ENCODE assay signal across 8 cellular contexts in the genomic region with DNA sequence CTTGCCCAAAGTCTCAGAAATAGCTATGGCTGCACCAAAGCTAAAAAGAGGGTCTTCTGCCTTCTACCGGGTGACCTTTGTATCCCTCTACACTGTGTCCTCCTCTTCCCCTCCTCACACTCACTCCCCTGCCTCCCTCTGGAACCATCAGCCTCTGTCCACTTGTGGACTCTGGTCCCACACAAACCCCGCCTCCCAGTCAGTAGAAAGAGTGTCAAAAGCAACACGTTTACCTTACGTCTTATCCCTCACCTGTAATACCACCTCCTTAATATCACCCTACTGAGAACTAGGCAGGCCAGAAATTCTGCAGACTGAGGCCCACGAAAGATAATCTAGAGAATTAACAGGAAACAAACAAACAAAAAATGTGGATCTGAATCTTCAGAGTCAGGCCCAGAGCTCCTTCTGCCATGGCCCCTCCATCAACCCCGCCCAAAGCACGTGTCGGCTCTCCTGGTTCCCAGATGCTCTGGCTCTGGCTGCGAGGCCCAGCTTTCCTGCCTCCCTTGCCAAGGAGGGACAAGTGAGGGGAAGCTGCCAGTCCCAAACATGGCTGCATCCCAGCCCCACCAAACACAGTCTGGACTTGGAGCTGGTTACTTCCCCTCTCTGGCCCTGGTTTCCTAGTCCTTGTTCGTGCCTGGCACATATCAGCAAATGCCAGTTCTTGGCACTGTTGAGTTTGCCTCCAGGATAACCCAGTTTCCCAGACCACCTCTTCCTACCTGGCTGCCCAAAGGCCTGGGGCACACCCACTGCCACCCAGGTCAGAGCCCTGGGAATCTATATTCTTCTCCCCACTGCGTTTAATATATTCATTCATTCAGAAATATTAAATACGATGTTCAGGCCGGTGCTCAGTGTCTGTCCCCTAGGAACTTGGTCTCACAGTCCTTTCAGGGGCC. TPM values are rescaled to one million over a fixed set of nuclear protein-coding genes. Genes with fewer than 3 reads are reported as not detected.
DNase-seq lines count a peak whose midpoint lies in the region; ATAC-seq and TF ChIP-seq lines count a peak whose summit lies in the region.

No MANE protein-coding gene starts in this region.

- no peaks in the 10 kb centered on the region for H3K9me3 ChIP-seq in DND-41 (ENCODE audit: insufficient read depth, low read length, severe bottlenecking)

- H3K9ac ChIP-seq in DND-41 (ENCODE audit: low read depth, low read length): peak overlapping the region; percentile 90; the same call in 1 of the 2 replicates

- intact Hi-C loops in posterior cingulate gyrus (cut with DNase I): no loop called here

- peak overlapping the region; percentile 12 for H3K27ac Mint-ChIP-seq in WTC11

- H3K4me1 Mint-ChIP-seq in WTC11: peaks cover 43% of the 10 kb centered on the region

- TF ChIP-seq CTCF in DND-41 (IDR thresholded peaks at IDR 0.05; ENCODE audit: borderline replicate concordance, extremely low read depth, low read length, poor library complexity, severe bottlenecking) (no peak), WTC11 (IDR thresholded peaks at IDR 0.05) (no peak), foreskin fibroblast (IDR thresholded peaks at IDR 0.05; ENCODE audit: low read depth, low read length) (no peak)

- ATAC-seq in DND-41 (ENCODE audit: insufficient read depth, low read depth) (no peak), WTC11 (no peak), HG03439 (IDR thresholded peaks at IDR 0.05; ENCODE audit: unreplicated experiment) (no peak), GM21825 (IDR thresholded peaks at IDR 0.05; ENCODE audit: unreplicated experiment) (no peak)

- no peaks in the 10 kb centered on the region for H3K9me3 Mint-ChIP-seq in WTC11

- peaks cover 35% of the 10 kb centered on the region for H3K4me1 ChIP-seq in DND-41 (ENCODE audit: insufficient read depth, low read length)

- DNase-seq in DND-41 (no peak), WTC11 (ENCODE audit: low spot score) (no peak), foreskin fibroblast (peak in 1 of 2 donors; percentile 69), posterior cingulate gyrus (peak in 7 of 10 donors; percentile 22 to 92 (median 60)), NCI-H2227 treated with DMSO at 0.1 percent for 48 hours (lab: John Stamatoyannopoulos, UW) (no peak)
- no peak for DNase-seq in activated CD8-positive, alpha-beta memory T cell treated with anti-CD3 and anti-CD28 coated beads, Interleukin-2, amount 50 U/mL, for 48 hours

- peak overlapping the region; percentile 82 for H3K27ac ChIP-seq in DND-41 (ENCODE audit: low read length)

- peaks cover 48% of the 10 kb centered on the region for H3K36me3 ChIP-seq in DND-41 (ENCODE audit: insufficient read depth, low read length)

- H2AFZ ChIP-seq in DND-41 (ENCODE audit: low read depth, low read length): no peak overlapping the region

- peak overlapping the region in 1 of 2 experiments; percentile 70; a peak in 2 of 4 replicates for H3K4me3 ChIP-seq in DND-41 (ENCODE audit: low read depth in 1 of 2, low read length in 2 of 2)
- peak overlapping the region; percentile 87 to 97 for H3K4me3 ChIP-seq in foreskin fibroblast (ENCODE audit: low read depth in 1 of 2, low read length in 2 of 2)

- H3K27me3 Mint-ChIP-seq in WTC11 (ENCODE audit: low read depth): peaks cover 4% of the 10 kb centered on the region

- H3K4me2 ChIP-seq in DND-41 (ENCODE audit: insufficient read depth, low read length): peak overlapping the region; percentile 76

- H3K27me3 ChIP-seq in DND-41 (ENCODE audit: insufficient read depth, low read length, poor library complexity): peaks cover 12% of the 10 kb centered on the region

- H3K36me3 Mint-ChIP-seq in WTC11: peaks cover 32% of the 10 kb centered on the region

- CTCF ChIA-PET in WTC11 (lab: Charles Lee): interaction anchor here (0.8 to 2.0 kb wide), 4 partner anchors 26 to 131 kb away, joined by 3 to 5 read pairs (median 3); no protein-coding TSS in a partner anchor

- H3K4me3 Mint-ChIP-seq in WTC11: peak overlapping the region; percentile 79

- POLR2A ChIA-PET in WTC11 (lab: Charles Lee): interaction anchor here (0.9 to 1.1 kb wide), 2 partner anchors 10 to 32 kb away, joined by 3 read pairs; no protein-coding TSS in a partner anchor

- H3K79me2 ChIP-seq in DND-41 (ENCODE audit: insufficient read depth, low read length): peaks cover 70% of the 10 kb centered on the region

- H4K20me1 ChIP-seq in DND-41 (ENCODE audit: insufficient read depth, low read length): peaks cover 50% of the 10 kb centered on the region

TF ChIP-seq in WTC11, 78 proteins besides CTCF, POLR2A, EP300 and RAD21 (continues in another document):
- TF ChIP-seq, protein P1, sequence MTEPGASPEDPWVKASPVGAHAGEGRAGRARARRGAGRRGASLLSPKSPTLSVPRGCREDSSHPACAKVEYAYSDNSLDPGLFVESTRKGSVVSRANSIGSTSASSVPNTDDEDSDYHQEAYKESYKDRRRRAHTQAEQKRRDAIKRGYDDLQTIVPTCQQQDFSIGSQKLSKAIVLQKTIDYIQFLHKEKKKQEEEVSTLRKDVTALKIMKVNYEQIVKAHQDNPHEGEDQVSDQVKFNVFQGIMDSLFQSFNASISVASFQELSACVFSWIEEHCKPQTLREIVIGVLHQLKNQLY (CRISPR knock-in tag; IDR thresholded peaks at IDR 0.05): no peak
- TF ChIP-seq ZBTB21 (CRISPR knock-in tag; IDR thresholded peaks at IDR 0.05; ENCODE audit: borderline replicate concordance): no peak
- TF ChIP-seq ZNF263 (CRISPR knock-in tag; IDR thresholded peaks at IDR 0.05; ENCODE audit: low read depth): no peak
- TF ChIP-seq, protein P2, sequence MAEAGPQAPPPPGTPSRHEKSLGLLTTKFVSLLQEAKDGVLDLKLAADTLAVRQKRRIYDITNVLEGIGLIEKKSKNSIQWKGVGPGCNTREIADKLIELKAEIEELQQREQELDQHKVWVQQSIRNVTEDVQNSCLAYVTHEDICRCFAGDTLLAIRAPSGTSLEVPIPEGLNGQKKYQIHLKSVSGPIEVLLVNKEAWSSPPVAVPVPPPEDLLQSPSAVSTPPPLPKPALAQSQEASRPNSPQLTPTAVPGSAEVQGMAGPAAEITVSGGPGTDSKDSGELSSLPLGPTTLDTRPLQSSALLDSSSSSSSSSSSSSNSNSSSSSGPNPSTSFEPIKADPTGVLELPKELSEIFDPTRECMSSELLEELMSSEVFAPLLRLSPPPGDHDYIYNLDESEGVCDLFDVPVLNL (CRISPR knock-in tag; IDR thresholded peaks at IDR 0.05; ENCODE audit: borderline replicate concordance, low read depth): no peak
- TF ChIP-seq, protein P3, sequence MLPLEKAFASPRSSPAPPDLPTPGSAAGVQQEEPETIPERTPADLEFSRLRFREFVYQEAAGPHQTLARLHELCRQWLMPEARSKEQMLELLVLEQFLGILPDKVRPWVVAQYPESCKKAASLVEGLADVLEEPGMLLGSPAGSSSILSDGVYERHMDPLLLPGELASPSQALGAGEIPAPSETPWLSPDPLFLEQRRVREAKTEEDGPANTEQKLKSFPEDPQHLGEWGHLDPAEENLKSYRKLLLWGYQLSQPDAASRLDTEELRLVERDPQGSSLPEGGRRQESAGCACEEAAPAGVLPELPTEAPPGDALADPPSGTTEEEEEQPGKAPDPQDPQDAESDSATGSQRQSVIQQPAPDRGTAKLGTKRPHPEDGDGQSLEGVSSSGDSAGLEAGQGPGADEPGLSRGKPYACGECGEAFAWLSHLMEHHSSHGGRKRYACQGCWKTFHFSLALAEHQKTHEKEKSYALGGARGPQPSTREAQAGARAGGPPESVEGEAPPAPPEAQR (CRISPR knock-in tag; IDR thresholded peaks at IDR 0.05): no peak
- no peak for TF ChIP-seq ZNF317 (CRISPR knock-in tag; IDR thresholded peaks at IDR 0.05; ENCODE audit: borderline replicate concordance, low read depth)
- TF ChIP-seq, protein P4, sequence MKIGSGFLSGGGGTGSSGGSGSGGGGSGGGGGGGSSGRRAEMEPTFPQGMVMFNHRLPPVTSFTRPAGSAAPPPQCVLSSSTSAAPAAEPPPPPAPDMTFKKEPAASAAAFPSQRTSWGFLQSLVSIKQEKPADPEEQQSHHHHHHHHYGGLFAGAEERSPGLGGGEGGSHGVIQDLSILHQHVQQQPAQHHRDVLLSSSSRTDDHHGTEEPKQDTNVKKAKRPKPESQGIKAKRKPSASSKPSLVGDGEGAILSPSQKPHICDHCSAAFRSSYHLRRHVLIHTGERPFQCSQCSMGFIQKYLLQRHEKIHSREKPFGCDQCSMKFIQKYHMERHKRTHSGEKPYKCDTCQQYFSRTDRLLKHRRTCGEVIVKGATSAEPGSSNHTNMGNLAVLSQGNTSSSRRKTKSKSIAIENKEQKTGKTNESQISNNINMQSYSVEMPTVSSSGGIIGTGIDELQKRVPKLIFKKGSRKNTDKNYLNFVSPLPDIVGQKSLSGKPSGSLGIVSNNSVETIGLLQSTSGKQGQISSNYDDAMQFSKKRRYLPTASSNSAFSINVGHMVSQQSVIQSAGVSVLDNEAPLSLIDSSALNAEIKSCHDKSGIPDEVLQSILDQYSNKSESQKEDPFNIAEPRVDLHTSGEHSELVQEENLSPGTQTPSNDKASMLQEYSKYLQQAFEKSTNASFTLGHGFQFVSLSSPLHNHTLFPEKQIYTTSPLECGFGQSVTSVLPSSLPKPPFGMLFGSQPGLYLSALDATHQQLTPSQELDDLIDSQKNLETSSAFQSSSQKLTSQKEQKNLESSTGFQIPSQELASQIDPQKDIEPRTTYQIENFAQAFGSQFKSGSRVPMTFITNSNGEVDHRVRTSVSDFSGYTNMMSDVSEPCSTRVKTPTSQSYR (CRISPR knock-in tag; IDR thresholded peaks at IDR 0.05): no peak
- TF ChIP-seq GRHL2 (CRISPR knock-in tag; IDR thresholded peaks at IDR 0.05; ENCODE audit: insufficient replicate concordance, severe bottlenecking): no peak
- TF ChIP-seq HMGA2 (CRISPR knock-in tag; IDR thresholded peaks at IDR 0.05): no peak
- TF ChIP-seq, protein P5, sequence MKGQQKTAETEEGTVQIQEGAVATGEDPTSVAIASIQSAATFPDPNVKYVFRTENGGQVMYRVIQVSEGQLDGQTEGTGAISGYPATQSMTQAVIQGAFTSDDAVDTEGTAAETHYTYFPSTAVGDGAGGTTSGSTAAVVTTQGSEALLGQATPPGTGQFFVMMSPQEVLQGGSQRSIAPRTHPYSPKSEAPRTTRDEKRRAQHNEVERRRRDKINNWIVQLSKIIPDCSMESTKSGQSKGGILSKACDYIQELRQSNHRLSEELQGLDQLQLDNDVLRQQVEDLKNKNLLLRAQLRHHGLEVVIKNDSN (CRISPR knock-in tag; IDR thresholded peaks at IDR 0.05): no peak

RNA-seq across cellular contexts. Expression of a gene that starts 2.7 kb away (rescaled TPM):
- 196 to 198 TPM (median 197 TPM) in 3 replicates for total RNA-seq in WTC11 (2021)

Comparison
In these comparisons a context has a peak if more than half of its experiments do, and no peak if none do; other contexts are left out.
1. DNase-seq: peak in posterior cingulate gyrus (7 of 10); none in DND-41 (single experiment), WTC11 (single experiment), activated CD8-positive, alpha-beta memory T cell treated with anti-CD3 and anti-CD28 coated beads, Interleukin-2, amount 50 U/mL, for 48 hours (single experiment) and NCI-H2227 treated with DMSO at 0.1 percent for 48 hours (single experiment).